ENCODE assay signal across 8 cellular contexts in the genomic region with DNA sequence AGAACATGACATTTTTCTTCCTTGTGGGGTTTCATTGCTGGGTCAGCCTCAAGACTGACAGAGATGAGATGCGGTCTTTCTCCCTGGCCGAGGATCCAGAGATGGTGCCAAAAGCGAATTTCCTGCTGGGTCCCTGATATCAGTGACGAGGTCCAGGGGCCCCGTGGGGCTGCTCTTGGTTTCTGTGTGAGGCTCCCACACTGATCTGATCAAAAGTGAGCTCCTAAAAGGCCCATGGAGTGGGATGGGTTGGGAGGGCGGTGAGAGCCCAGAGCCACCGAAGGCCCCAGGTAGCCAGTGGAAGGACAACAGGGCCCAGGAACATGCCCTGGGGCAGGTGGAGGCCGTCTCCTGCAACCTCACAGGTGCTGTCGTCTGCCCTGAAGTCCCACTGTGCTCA.
"Had no signal": no experiment of that assay in that cellular context is flagged by ENCODE, and none has a peak within 500 bp of the region (broad histone marks: within the 10 kb centered on the region; RNA-seq: fewer than 3 reads in every experiment).

No MANE protein-coding gene starts in this region.

- H3K9ac ChIP-seq: GM23248 had no signal

- H3K4me1 ChIP-seq: HAP-1 had no signal

- H2AFZ ChIP-seq: GM23248 had no signal

- DNase-seq: GOT3, H7, HFFc6 had no signal

- H3K27ac ChIP-seq: GM23248, HL-60 had no signal

- H3K4me3 ChIP-seq: GM23248, HAP-1 had no signal

- ATAC-seq: HCT116, HepG2 had no signal

- H3K36me3 ChIP-seq: HAP-1 had no signal

- H3K9me3 ChIP-seq: HAP-1 had no signal
